Comparison of ENCODE assay signal across 10 cellular contexts in the genomic region with DNA sequence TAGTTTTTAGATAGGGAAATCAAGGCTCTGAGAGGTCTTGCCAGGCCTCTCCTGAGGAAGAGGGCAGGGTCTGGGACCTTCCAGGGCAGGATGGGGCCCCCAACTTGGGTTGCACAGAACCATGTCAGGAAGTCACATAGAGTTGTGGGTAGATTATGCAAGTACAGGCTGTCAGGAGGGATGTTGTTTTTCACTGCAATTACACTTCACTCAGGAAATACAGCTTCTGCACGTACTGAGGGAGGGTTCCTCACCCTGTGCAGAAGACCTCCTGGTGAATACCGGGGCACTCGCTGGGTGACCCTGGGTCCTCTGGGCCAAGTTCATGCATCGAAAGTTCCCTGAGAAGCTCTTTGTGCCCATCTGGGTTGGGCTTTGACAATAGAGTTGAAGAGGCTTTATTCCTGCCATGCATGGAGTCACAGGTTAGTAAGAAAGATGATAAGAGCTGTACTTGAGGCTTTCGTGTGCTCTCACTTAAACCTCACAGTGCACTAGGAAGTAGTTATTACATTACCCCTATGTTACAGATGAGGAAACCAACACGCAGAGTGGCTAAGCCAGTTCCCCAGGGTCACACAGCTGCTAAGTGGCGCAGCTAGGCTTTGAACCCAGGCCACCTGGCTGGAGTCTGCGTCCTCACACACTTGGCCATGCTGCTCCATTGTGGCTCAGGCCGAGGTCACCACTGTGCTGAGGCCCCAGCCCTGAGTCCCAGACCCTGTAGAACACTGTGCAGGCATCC. TPM values are rescaled to one million over a fixed set of nuclear protein-coding genes. Genes with fewer than 3 reads are reported as not detected.
DNase-seq lines count a peak whose midpoint lies in the region; ATAC-seq and TF ChIP-seq lines count a peak whose summit lies in the region.
"Had no signal": no experiment of that assay in that cellular context is flagged by ENCODE, and none has a peak within 500 bp of the region (broad histone marks: within the 10 kb centered on the region; RNA-seq: fewer than 3 reads in every experiment).

No MANE protein-coding gene starts in this region.

- no peaks in the 10 kb centered on the region for H3K9me2 ChIP-seq in Loucy (replicated peaks; ENCODE audit: low read depth, low read length)

- peak overlapping the region; percentile 95 for H3K27ac Mint-ChIP-seq in CD8-positive, alpha-beta T cell
- peak overlapping the region; percentile 99 for H3K27ac Mint-ChIP-seq in activated naive CD8-positive, alpha-beta T cell treated with anti-CD3 and anti-CD28 coated beads, Interleukin-2, amount 10 ng/mL, durations not matched to agents 7 days and 5 days
- H3K27ac Mint-ChIP-seq in WTC11 = no peak overlapping the region

- H3K27me3 Mint-ChIP-seq in CD8-positive, alpha-beta T cell (ENCODE audit: low read depth) = no peaks in the 10 kb centered on the region
- no peaks in the 10 kb centered on the region for H3K27me3 Mint-ChIP-seq in activated naive CD8-positive, alpha-beta T cell treated with anti-CD3 and anti-CD28 coated beads, Interleukin-2, amount 10 ng/mL, durations not matched to agents 7 days and 5 days
- H3K27me3 Mint-ChIP-seq in WTC11 (ENCODE audit: low read depth) = peaks cover 16% of the 10 kb centered on the region

- H3K4me1 ChIP-seq in CD8-positive, alpha-beta T cell (ENCODE audit: insufficient read depth, low read length) = peaks cover 69% of the 10 kb centered on the region
- peaks cover 76% of the 10 kb centered on the region for H3K4me1 ChIP-seq in Loucy (ENCODE audit: insufficient read depth, low read length, poor library complexity, severe bottlenecking)
- H3K4me1 ChIP-seq in muscle layer of duodenum (ENCODE audit: control insufficient read depth in 1 of 2, insufficient read depth in 2 of 2, low read length in 2 of 2) = peaks cover 0 to 11% of the 10 kb centered on the region in 2 donors

- peak; percentile 78 for ATAC-seq in CD8-positive, alpha-beta T cell
- peak; percentile 85 for ATAC-seq in activated naive CD8-positive, alpha-beta T cell treated with anti-CD3 and anti-CD28 coated beads, Interleukin-2, amount 10 ng/mL, durations not matched to agents 7 days and 5 days (ENCODE audit: low read depth)
- ATAC-seq in GM21423 (IDR thresholded peaks at IDR 0.05; ENCODE audit: unreplicated experiment) = no peak
- no peak for ATAC-seq in WTC11

- peaks cover 2% of the 10 kb centered on the region for H3K9me3 Mint-ChIP-seq in CD8-positive, alpha-beta T cell
- H3K9me3 Mint-ChIP-seq in activated naive CD8-positive, alpha-beta T cell treated with anti-CD3 and anti-CD28 coated beads, Interleukin-2, amount 10 ng/mL, durations not matched to agents 7 days and 5 days = peaks cover 1% of the 10 kb centered on the region
- H3K9me3 Mint-ChIP-seq in WTC11 = peaks cover 3% of the 10 kb centered on the region; the same call in 1 of the 2 replicates

- TF ChIP-seq CTCF in CD8-positive, alpha-beta T cell (IDR thresholded peaks at IDR 0.05) = no peak
- TF ChIP-seq CTCF in Loucy (conservative IDR thresholded peaks at IDR 0.05; ENCODE audit: low read length) (no peak), GM10266 (IDR thresholded peaks at IDR 0.05; ENCODE audit: control insufficient read depth, insufficient read depth, low read depth, missing control alignments) (no peak), WTC11 (IDR thresholded peaks at IDR 0.05) (no peak)

- intact Hi-C loops in CD8-positive, alpha-beta T cell (cut with DNase I, micrococcal nuclease) = loop anchor here in 1 of 2 experiments (1.0 to 2.0 kb wide), 2 partner anchors 8 to 26 kb away; no protein-coding TSS in a partner anchor

- H3K36me3 Mint-ChIP-seq in CD8-positive, alpha-beta T cell = no peaks in the 10 kb centered on the region
- peaks cover 13% of the 10 kb centered on the region for H3K36me3 Mint-ChIP-seq in activated naive CD8-positive, alpha-beta T cell treated with anti-CD3 and anti-CD28 coated beads, Interleukin-2, amount 10 ng/mL, durations not matched to agents 7 days and 5 days
- H3K36me3 Mint-ChIP-seq in WTC11 = no peaks in the 10 kb centered on the region

- H3K4me1 Mint-ChIP-seq in CD8-positive, alpha-beta T cell (ENCODE audit: low read depth) = peaks cover 78% of the 10 kb centered on the region
- peaks cover 84% of the 10 kb centered on the region for H3K4me1 Mint-ChIP-seq in activated naive CD8-positive, alpha-beta T cell treated with anti-CD3 and anti-CD28 coated beads, Interleukin-2, amount 10 ng/mL, durations not matched to agents 7 days and 5 days
- H3K4me1 Mint-ChIP-seq in WTC11 = peaks cover 8% of the 10 kb centered on the region

- peak overlapping the region; percentile 62 for H3K27ac ChIP-seq in CD8-positive, alpha-beta T cell (ENCODE audit: low read depth, low read length)
- peak overlapping the region; percentile 65 for H3K27ac ChIP-seq in muscle layer of duodenum (ENCODE audit: low read length)
- H3K27ac ChIP-seq: tibial artery had no signal

- H3K4me2 ChIP-seq in Loucy (ENCODE audit: low read depth, low read length, poor library complexity, severe bottlenecking) = peak overlapping the region; percentile 59

- H3K9me3 ChIP-seq in CD8-positive, alpha-beta T cell (ENCODE audit: low read length) = no peaks in the 10 kb centered on the region
- H3K9me3 ChIP-seq in Loucy (ENCODE audit: insufficient read depth, low read depth, low read length) = no peaks in the 10 kb centered on the region
- H3K9me3 ChIP-seq in muscle layer of duodenum (ENCODE audit: control insufficient read depth in 1 of 2, low read length in 2 of 2) = peaks cover 0 to 6% of the 10 kb centered on the region in 2 donors

- POLR2A ChIA-PET in CD8-positive, alpha-beta T cell (lab: Charles Lee) = interaction anchor here (0.5 to 3.6 kb wide), 20 partner anchors 9 to 325 kb away, joined by 3 to 44 read pairs (median 6); a partner anchor contains a TSS
- POLR2A ChIA-PET in activated naive CD8-positive, alpha-beta T cell treated with anti-CD3 and anti-CD28 coated beads, Interleukin-2, amount 10 ng/mL, durations not matched to agents 7 days and 5 days (lab: Charles Lee) = interaction anchor here (1.0 to 7.2 kb wide), 14 partner anchors 9 to 242 kb away, joined by 3 to 108 read pairs (median 7); a partner anchor contains a TSS
- POLR2A ChIA-PET in WTC11 (lab: Charles Lee) = no interaction called here

- H2AFZ ChIP-seq in Loucy (ENCODE audit: low read length) = peak overlapping the region; percentile 31; the same call in 1 of the 2 replicates

- no peaks in the 10 kb centered on the region for H3K36me3 ChIP-seq in CD8-positive, alpha-beta T cell (ENCODE audit: insufficient read depth, low read length)
- no peaks in the 10 kb centered on the region for H3K36me3 ChIP-seq in Loucy (ENCODE audit: insufficient read depth, low read length)
- H3K36me3 ChIP-seq in muscle layer of duodenum (ENCODE audit: control insufficient read depth in 1 of 2, insufficient read depth in 2 of 2, low read length in 2 of 2) = no peaks in the 10 kb centered on the region
- H3K36me3 ChIP-seq: tibial artery had no signal

- H3F3A ChIP-seq in Loucy (ENCODE audit: low read depth) = peaks cover 6% of the 10 kb centered on the region; the same call in 1 of the 2 replicates

- CTCF ChIA-PET in CD8-positive, alpha-beta T cell (lab: Charles Lee) = interaction anchor here (0.8 to 9.9 kb wide), 11 partner anchors 9 to 78 kb away, joined by 3 to 97 read pairs (median 4); no protein-coding TSS in a partner anchor
- CTCF ChIA-PET in WTC11 (lab: Charles Lee) = interaction anchor here (0.6 to 3.3 kb wide), 6 partner anchors 26 to 506 kb away, joined by 3 to 15 read pairs (median 7); no protein-coding TSS in a partner anchor

- no peaks in the 10 kb centered on the region for H3K27me3 ChIP-seq in CD8-positive, alpha-beta T cell (ENCODE audit: insufficient read depth, low read length)
- H3K27me3 ChIP-seq in Loucy (ENCODE audit: insufficient read depth, low read length, poor library complexity, severe bottlenecking) (no peaks in the 10 kb centered on the region), muscle layer of duodenum (ENCODE audit: low read depth, low read length) (no peaks in the 10 kb centered on the region)
- H3K27me3 ChIP-seq: tibial artery had no signal

- peak overlapping the region; percentile 4 for H3K4me3 ChIP-seq in CD8-positive, alpha-beta T cell (ENCODE audit: low read depth, low read length)
- H3K4me3 ChIP-seq in Loucy (ENCODE audit: low read length, poor library complexity, severe bottlenecking) (peak overlapping the region; percentile 14), muscle layer of duodenum (ENCODE audit: low read depth in 1 of 2, low read length in 2 of 2) (no peak overlapping the region)
- H3K4me3 ChIP-seq: tibial artery had no signal

- DNase-seq in CD8-positive, alpha-beta T cell = peak in 4 of 7 experiments; percentile 35 to 83 (median 45)
- peak; percentile 69 for DNase-seq in activated naive CD8-positive, alpha-beta T cell treated with anti-CD3 and anti-CD28 coated beads, Interleukin-2, amount 10 ng/mL, durations not matched to agents 7 days and 5 days
- DNase-seq in GM10266 (ENCODE audit: extremely low spot score) (no peak), WTC11 (ENCODE audit: low spot score) (no peak)
- no peak for DNase-seq in stimulated activated CD4-positive, alpha-beta T cell treated with anti-CD3 and anti-CD28 coated beads, Interleukin-4, amount 100 ng/mL, for 4 hours
- DNase-seq: stimulated activated CD4-positive, alpha-beta T cell treated with anti-CD3 and anti-CD28 coated beads, Interleukin-15, amount 100 ng/mL, for 24 hours; tibial artery had no signal

- H3K79me2 ChIP-seq in Loucy (ENCODE audit: insufficient read depth, low read length) = no peaks in the 10 kb centered on the region

- H4K20me1 ChIP-seq in Loucy (ENCODE audit: insufficient read depth, low read length, poor library complexity, severe bottlenecking) = no peaks in the 10 kb centered on the region

- H3K4me3 Mint-ChIP-seq in CD8-positive, alpha-beta T cell = peak overlapping the region; percentile 66
- H3K4me3 Mint-ChIP-seq in activated naive CD8-positive, alpha-beta T cell treated with anti-CD3 and anti-CD28 coated beads, Interleukin-2, amount 10 ng/mL, durations not matched to agents 7 days and 5 days = peak overlapping the region; percentile 82
- no peak overlapping the region for H3K4me3 Mint-ChIP-seq in WTC11

- peak overlapping the region; percentile 27 for H3K9ac ChIP-seq in Loucy (ENCODE audit: low read depth, low read length, poor library complexity, severe bottlenecking)

TF ChIP-seq in WTC11, 78 proteins besides CTCF, POLR2A, EP300 and RAD21 (continues in another document):
- TF ChIP-seq, protein P1, sequence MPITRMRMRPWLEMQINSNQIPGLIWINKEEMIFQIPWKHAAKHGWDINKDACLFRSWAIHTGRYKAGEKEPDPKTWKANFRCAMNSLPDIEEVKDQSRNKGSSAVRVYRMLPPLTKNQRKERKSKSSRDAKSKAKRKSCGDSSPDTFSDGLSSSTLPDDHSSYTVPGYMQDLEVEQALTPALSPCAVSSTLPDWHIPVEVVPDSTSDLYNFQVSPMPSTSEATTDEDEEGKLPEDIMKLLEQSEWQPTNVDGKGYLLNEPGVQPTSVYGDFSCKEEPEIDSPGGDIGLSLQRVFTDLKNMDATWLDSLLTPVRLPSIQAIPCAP (CRISPR knock-in tag; IDR thresholded peaks at IDR 0.05) = no peak
- TF ChIP-seq ETV6 (CRISPR knock-in tag; IDR thresholded peaks at IDR 0.05) = no peak

RNA-seq across cellular contexts. Expression of a gene that starts 16.2 kb away (rescaled TPM):
- total RNA-seq in CD8-positive, alpha-beta T cell = 100 to 1,000 TPM in 1 of 2 experiments, 10 to 100 TPM in 1; 82.6 to 100 TPM
- 100 to 1,000 TPM; 215 to 246 TPM for total RNA-seq in activated naive CD8-positive, alpha-beta T cell treated with anti-CD3 and anti-CD28 coated beads, Interleukin-2, amount 10 ng/mL, durations not matched to agents 7 days and 5 days
- total RNA-seq in WTC11 (2021) = 1.6 to 2.7 TPM (median 2.1 TPM) in 3 replicates

Comparison
In these comparisons a context has a peak if more than half of its experiments do, and no peak if none do; other contexts are left out.
1. ATAC-seq: peak in CD8-positive, alpha-beta T cell (single experiment) and activated naive CD8-positive, alpha-beta T cell treated with anti-CD3 and anti-CD28 coated beads, Interleukin-2, amount 10 ng/mL, durations not matched to agents 7 days and 5 days (single experiment); none in GM21423 (single experiment) and WTC11 (single experiment).
2. DNase-seq: peak in CD8-positive, alpha-beta T cell (4 of 7) and activated naive CD8-positive, alpha-beta T cell treated with anti-CD3 and anti-CD28 coated beads, Interleukin-2, amount 10 ng/mL, durations not matched to agents 7 days and 5 days (single experiment); none in GM10266 (single experiment), WTC11 (single experiment) and stimulated activated CD4-positive, alpha-beta T cell treated with anti-CD3 and anti-CD28 coated beads, Interleukin-4, amount 100 ng/mL, for 4 hours (0 of 2).
3. H3K4me3 ChIP-seq: peak in CD8-positive, alpha-beta T cell (single experiment) and Loucy (single experiment); none in muscle layer of duodenum (0 of 2).
4. RNA of a gene that starts 16.2 kb away (total RNA-seq): 215 to 246 TPM in activated naive CD8-positive, alpha-beta T cell treated with anti-CD3 and anti-CD28 coated beads, Interleukin-2, amount 10 ng/mL, durations not matched to agents 7 days and 5 days and 82.6 to 100 TPM in CD8-positive, alpha-beta T cell; 1.6 to 2.7 TPM in WTC11; every median in the first group is over 10 times any median in the second.